In genomic region chr10:25682203-25682950, GRCh38 we compare ENCODE assay signal across 9 cellular contexts.
DNase-seq lines count a peak whose midpoint lies in the region; ATAC-seq, FAIRE-seq and TF ChIP-seq lines count a peak whose summit lies in the region.
"Had no signal": no experiment of that assay in that cellular context is flagged by ENCODE, and none has a peak within 500 bp of the region (broad histone marks: within the 10 kb centered on the region; RNA-seq: fewer than 3 reads in every experiment).

No MANE protein-coding gene starts in this region.

- H3K9me3 Mint-ChIP-seq in neural crest cell: no peaks in the 10 kb centered on the region

- H3K4me1 Mint-ChIP-seq in neural crest cell: peaks cover 12% of the 10 kb centered on the region

- no peak for ATAC-seq in GM21515 (IDR thresholded peaks at IDR 0.05; ENCODE audit: unreplicated experiment)
- no peak for ATAC-seq in HG02798 (IDR thresholded peaks at IDR 0.05; ENCODE audit: poor library complexity, unreplicated experiment)
- no peak for ATAC-seq in GM18502 (IDR thresholded peaks at IDR 0.05; ENCODE audit: poor library complexity, unreplicated experiment)

- H3K27me3 Mint-ChIP-seq in neural crest cell (ENCODE audit: low read depth): no peaks in the 10 kb centered on the region

- no peak overlapping the region for H3K9ac ChIP-seq in endothelial cell of umbilical vein (replicated peaks; ENCODE audit: extremely low read depth, insufficient read depth, low read length)

- H3K36me3 Mint-ChIP-seq in neural crest cell (ENCODE audit: low read depth): no peaks in the 10 kb centered on the region

- H3K27ac Mint-ChIP-seq in neural crest cell (ENCODE audit: unreplicated experiment): peak overlapping the region; percentile 50

- TF ChIP-seq CTCF in endothelial cell of umbilical vein (IDR thresholded peaks at IDR 0.05; ENCODE audit: extremely low read depth in 1 of 2, insufficient read depth in 1 of 2, low read depth in 1 of 2, low read length in 2 of 2) (peak; percentile 7 to 40), neural crest cell (conservative IDR thresholded peaks at IDR 0.05) (peak; percentile 39)

- H3K9me3 ChIP-seq in endothelial cell of umbilical vein (replicated peaks; ENCODE audit: control insufficient read depth, insufficient read depth, low read length): no peaks in the 10 kb centered on the region

- no peak overlapping the region for H3K4me3 ChIP-seq in endothelial cell of umbilical vein (replicated peaks in 1 of 3; ENCODE audit: insufficient read depth in 1 of 3, low read depth in 1 of 3, low read length in 3 of 3)

- H3K36me3 ChIP-seq in endothelial cell of umbilical vein (ENCODE audit: control insufficient read depth in 2 of 2, extremely low read depth in 1 of 2, insufficient read depth in 2 of 2, low read length in 2 of 2): no peaks in the 10 kb centered on the region

- H3K27ac ChIP-seq in endothelial cell of umbilical vein (ENCODE audit: insufficient read depth, low read depth, low read length): no peak overlapping the region
- H3K27ac ChIP-seq: HL-60 had no signal

- POLR2A ChIA-PET in endothelial cell of umbilical vein (lab: Charles Lee): no interaction called here

- H3K79me2 ChIP-seq in endothelial cell of umbilical vein (ENCODE audit: control insufficient read depth, insufficient read depth, low read length): no peaks in the 10 kb centered on the region

- CTCF ChIA-PET in endothelial cell of umbilical vein (lab: Charles Lee): interaction anchor here (1.0 to 1.2 kb wide), 3 partner anchors 9 to 570 kb away, joined by 3 to 7 read pairs (median 5); no protein-coding TSS in a partner anchor

- BruUV-seq in endothelial cell of umbilical vein (replicated peaks; lab: Mats Ljungman, UMichigan): no TSS peak

- intact Hi-C loops in endothelial cell of umbilical vein (cut with micrococcal nuclease): loop anchor here (2.0 kb wide), 1 partner anchor 160 kb away; no protein-coding TSS in a partner anchor

- H2AFZ ChIP-seq in endothelial cell of umbilical vein (ENCODE audit: low read depth, low read length): no peak overlapping the region

- TF ChIP-seq POLR2A in endothelial cell of umbilical vein (IDR thresholded peaks at IDR 0.05; ENCODE audit: low read depth, low read length): no peak

- H3K4me1 ChIP-seq in endothelial cell of umbilical vein (ENCODE audit: control insufficient read depth, extremely low read depth, insufficient read depth, low read length): no peaks in the 10 kb centered on the region

- DNase-seq in C1 segment of cervical spinal cord (lab: John Stamatoyannopoulos, UW): peak in 9 of 14 donors; percentile 37 to 89 (median 65)
- peak; percentile 50 for DNase-seq in NCI-H748 (lab: John Stamatoyannopoulos, UW; ENCODE audit: unreplicated experiment)
- peak; percentile 20 for DNase-seq in endothelial cell of umbilical vein (ENCODE audit: low read depth, low spot score)
- DNase-seq in neural crest cell (ENCODE audit: low read depth, low spot score): no peak
- no peak for DNase-seq in activated CD4-positive, alpha-beta T cell treated with anti-CD3 and anti-CD28 coated beads, Interleukin-2, amount 50 U/mL, for 48 hours

- H3K4me3 Mint-ChIP-seq in neural crest cell: no peak overlapping the region

- H4K20me1 ChIP-seq in endothelial cell of umbilical vein (replicated peaks; ENCODE audit: control insufficient read depth, extremely low read depth, insufficient read depth, low read length): no peaks in the 10 kb centered on the region

- no peaks in the 10 kb centered on the region for H3K27me3 ChIP-seq in endothelial cell of umbilical vein (ENCODE audit: control insufficient read depth in 2 of 2, insufficient read depth in 2 of 2, low read length in 2 of 2)

- no peak for FAIRE-seq in endothelial cell of umbilical vein (lab: Jason Lieb, UNC)

- H3K9me1 ChIP-seq in endothelial cell of umbilical vein (replicated peaks; ENCODE audit: control insufficient read depth, extremely low read depth, insufficient read depth, low read length): no peaks in the 10 kb centered on the region

- dilution Hi-C loops in endothelial cell of umbilical vein (cut with MboI; ENCODE audit: extremely low pct_ligation_motif_present, low sequenced_read_pairs): no loop called here

- no peak overlapping the region for H3K4me2 ChIP-seq in endothelial cell of umbilical vein (ENCODE audit: insufficient read depth, low read length)

TF ChIP-seq in endothelial cell of umbilical vein, 7 proteins besides CTCF, POLR2A, EP300 and RAD21:
- TF ChIP-seq POLR2AphosphoS5 (IDR thresholded peaks at IDR 0.05; ENCODE audit: insufficient read depth, low read depth, low read length) (no peak), JUN (IDR thresholded peaks at IDR 0.05; ENCODE audit: borderline replicate concordance, insufficient read depth, insufficient read length, low read depth) (no peak), EZH2 (IDR thresholded peaks at IDR 0.05; ENCODE audit: borderline replicate concordance, low read depth, low read length, severe bottlenecking) (no peak), GATA2 (IDR thresholded peaks at IDR 0.05; ENCODE audit: insufficient read depth, insufficient read length, low read depth, low read length) (no peak), MYC (IDR thresholded peaks at IDR 0.05; ENCODE audit: low read depth, low read length) (no peak), FOS (IDR thresholded peaks at IDR 0.05; ENCODE audit: borderline replicate concordance, insufficient read depth, low read length) (no peak)
- TF ChIP-seq, protein P1, sequence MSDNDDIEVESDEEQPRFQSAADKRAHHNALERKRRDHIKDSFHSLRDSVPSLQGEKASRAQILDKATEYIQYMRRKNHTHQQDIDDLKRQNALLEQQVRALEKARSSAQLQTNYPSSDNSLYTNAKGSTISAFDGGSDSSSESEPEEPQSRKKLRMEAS (IDR thresholded peaks at IDR 0.05; ENCODE audit: insufficient read depth, insufficient read length): no peak

Comparison
In these comparisons a context has a peak if more than half of its experiments do, and no peak if none do; other contexts are left out.
1. DNase-seq: peak in C1 segment of cervical spinal cord (9 of 14), NCI-H748 (single experiment) and endothelial cell of umbilical vein (single experiment); none in neural crest cell (single experiment) and activated CD4-positive, alpha-beta T cell treated with anti-CD3 and anti-CD28 coated beads, Interleukin-2, amount 50 U/mL, for 48 hours (0 of 2).